In genomic region chr6:27188885-27189418, GRCh38 we compare ENCODE assay signal across 8 cellular contexts. TPM values are rescaled to one million over a fixed set of nuclear protein-coding genes. Genes with fewer than 3 reads are reported as not detected.
DNase-seq lines count a peak whose midpoint lies in the region; ATAC-seq and TF ChIP-seq lines count a peak whose summit lies in the region.

No MANE protein-coding gene starts in this region.

- CTCF ChIA-PET in CD4-positive, alpha-beta memory T cell (lab: Charles Lee; ENCODE audit: partially characterized antibody): interaction anchor here (0.7 to 3.7 kb wide), 9 partner anchors 12 to 706 kb away, joined by 3 to 26 read pairs (median 9); no protein-coding TSS in a partner anchor
- CTCF ChIA-PET in activated CD4-positive, alpha-beta T cell treated with anti-CD3 and anti-CD28 coated beads for 36 hours (lab: Charles Lee): interaction anchor here (1.0 to 1.2 kb wide), 5 partner anchors 9 to 704 kb away, joined by 3 to 5 read pairs (median 3); a partner anchor contains a TSS

- H3K4me3 Mint-ChIP-seq in CD4-positive, alpha-beta memory T cell: peak overlapping the region; percentile 79 to 96 (median 93)
- peak overlapping the region; percentile 81 for H3K4me3 Mint-ChIP-seq in activated CD4-positive, alpha-beta T cell treated with anti-CD3 and anti-CD28 coated beads for 36 hours
- H3K4me3 Mint-ChIP-seq in mesothelial cell of epicardium: peak overlapping the region; percentile 79

- ATAC-seq in GM19328 (IDR thresholded peaks at IDR 0.05; ENCODE audit: unreplicated experiment) (peak; percentile 62), HG03439 (IDR thresholded peaks at IDR 0.05; ENCODE audit: unreplicated experiment) (peak; percentile 88)
- ATAC-seq in activated CD4-positive, alpha-beta T cell treated with anti-CD3 and anti-CD28 coated beads for 36 hours: peak; percentile 89

- H3K27ac ChIP-seq in CD4-positive, alpha-beta memory T cell (ENCODE audit: low read depth, low read length): peak overlapping the region; percentile 44
- H3K27ac ChIP-seq in subcutaneous abdominal adipose tissue (ENCODE audit: low read depth, low read length): peak overlapping the region; percentile 90

- peak; percentile 55 to 69 (median 67) for DNase-seq in CD4-positive, alpha-beta memory T cell
- DNase-seq in NCI-H446 treated with DMSO at 0.1 percent for 48 hours (lab: John Stamatoyannopoulos, UW) (peak; percentile 64), epidermal melanocyte (ENCODE audit: insufficient read length, low spot score) (peak; percentile 45), mesothelial cell of epicardium (ENCODE audit: low spot score in 2 of 2, unreplicated experiment in 2 of 2) (peak in 1 of 2 experiments; percentile 51)
- peak; percentile 75 for DNase-seq in activated CD4-positive, alpha-beta T cell treated with anti-CD3 and anti-CD28 coated beads for 36 hours

- POLR2A ChIA-PET in CD4-positive, alpha-beta memory T cell (lab: Charles Lee; ENCODE audit: partially characterized antibody): interaction anchor here (1.0 to 2.2 kb wide), 5 partner anchors 11 to 706 kb away, joined by 3 to 18 read pairs (median 3); a partner anchor contains a TSS
- POLR2A ChIA-PET in activated CD4-positive, alpha-beta T cell treated with anti-CD3 and anti-CD28 coated beads for 36 hours (lab: Charles Lee): no interaction called here

- peak overlapping the region in 4 of 5 donors; percentile 66 to 80 (median 74) for H3K9ac ChIP-seq in subcutaneous abdominal adipose tissue (ENCODE audit: low read length in 5 of 5)

- H3K4me3 ChIP-seq in CD4-positive, alpha-beta memory T cell (ENCODE audit: low read length in 2 of 2): peak overlapping the region; percentile 58 to 73
- H3K4me3 ChIP-seq in subcutaneous abdominal adipose tissue (ENCODE audit: low read depth in 1 of 5, low read length in 5 of 5): peak overlapping the region; percentile 69 to 90 (median 80)

- no peaks in the 10 kb centered on the region for H3K9me3 ChIP-seq in CD4-positive, alpha-beta memory T cell (ENCODE audit: control insufficient read depth in 1 of 2, low read length in 2 of 2)
- H3K9me3 ChIP-seq in subcutaneous abdominal adipose tissue (ENCODE audit: control insufficient read depth in 5 of 5, low read length in 5 of 5): no peaks in the 10 kb centered on the region

- H3K27me3 ChIP-seq in CD4-positive, alpha-beta memory T cell (ENCODE audit: insufficient read depth, low read length): no peaks in the 10 kb centered on the region
- H3K27me3 ChIP-seq in subcutaneous abdominal adipose tissue (ENCODE audit: control insufficient read depth in 5 of 5, insufficient read depth in 4 of 5, low read length in 5 of 5): no peaks in the 10 kb centered on the region

- peak; percentile 77 for TF ChIP-seq CTCF in mesothelial cell of epicardium (IDR thresholded peaks at IDR 0.05; ENCODE audit: unreplicated experiment)

- peaks cover 9% of the 10 kb centered on the region for H3K4me1 ChIP-seq in CD4-positive, alpha-beta memory T cell (ENCODE audit: insufficient read depth, low read length)
- H3K4me1 ChIP-seq in subcutaneous abdominal adipose tissue (ENCODE audit: control insufficient read depth in 5 of 5, insufficient read depth in 5 of 5, low read length in 5 of 5): peaks cover 0 to 15% (median 11%) of the 10 kb centered on the region in 5 donors

- no peaks in the 10 kb centered on the region for H3K27me3 Mint-ChIP-seq in CD4-positive, alpha-beta memory T cell
- peaks cover 2% of the 10 kb centered on the region for H3K27me3 Mint-ChIP-seq in activated CD4-positive, alpha-beta T cell treated with anti-CD3 and anti-CD28 coated beads for 36 hours
- H3K27me3 Mint-ChIP-seq in mesothelial cell of epicardium (ENCODE audit: low read depth): no peaks in the 10 kb centered on the region

- H3K36me3 Mint-ChIP-seq in CD4-positive, alpha-beta memory T cell: peaks cover 0 to 6% of the 10 kb centered on the region in 2 donors
- no peaks in the 10 kb centered on the region for H3K36me3 Mint-ChIP-seq in activated CD4-positive, alpha-beta T cell treated with anti-CD3 and anti-CD28 coated beads for 36 hours (ENCODE audit: low read depth)
- peaks cover 5% of the 10 kb centered on the region for H3K36me3 Mint-ChIP-seq in mesothelial cell of epicardium

- H3K9me3 Mint-ChIP-seq in CD4-positive, alpha-beta memory T cell: no peaks in the 10 kb centered on the region
- no peaks in the 10 kb centered on the region for H3K9me3 Mint-ChIP-seq in activated CD4-positive, alpha-beta T cell treated with anti-CD3 and anti-CD28 coated beads for 36 hours (ENCODE audit: low read depth)
- no peaks in the 10 kb centered on the region for H3K9me3 Mint-ChIP-seq in mesothelial cell of epicardium

- no peaks in the 10 kb centered on the region for H3K36me3 ChIP-seq in CD4-positive, alpha-beta memory T cell (ENCODE audit: insufficient read depth, low read length)
- no peaks in the 10 kb centered on the region for H3K36me3 ChIP-seq in subcutaneous abdominal adipose tissue (ENCODE audit: control insufficient read depth in 5 of 5, insufficient read depth in 5 of 5, low read length in 5 of 5)

- intact Hi-C loops in CD4-positive, alpha-beta memory T cell (cut with micrococcal nuclease): loop anchor here (1.0 to 2.0 kb wide), 11 partner anchors 12 to 1827 kb away; partner anchors contain the start of gene POM121L2
- intact Hi-C loops in activated CD4-positive, alpha-beta T cell treated with anti-CD3 and anti-CD28 coated beads for 36 hours (cut with DNase I, micrococcal nuclease): loop anchor here (1.0 to 10.0 kb wide), 8 partner anchors 11 to 706 kb away; partner anchors contain the start of gene POM121L2 (in 1 of the 2)

- peak overlapping the region; percentile 49 to 86 (median 73) for H3K27ac Mint-ChIP-seq in CD4-positive, alpha-beta memory T cell
- H3K27ac Mint-ChIP-seq in activated CD4-positive, alpha-beta T cell treated with anti-CD3 and anti-CD28 coated beads for 36 hours: peak overlapping the region; percentile 76
- H3K27ac Mint-ChIP-seq in mesothelial cell of epicardium: peak overlapping the region; percentile 95

- H3K4me1 Mint-ChIP-seq in CD4-positive, alpha-beta memory T cell: peaks cover 2 to 20% (median 15%) of the 10 kb centered on the region in 4 donors
- H3K4me1 Mint-ChIP-seq in activated CD4-positive, alpha-beta T cell treated with anti-CD3 and anti-CD28 coated beads for 36 hours: peaks cover 10% of the 10 kb centered on the region
- peaks cover 16% of the 10 kb centered on the region for H3K4me1 Mint-ChIP-seq in mesothelial cell of epicardium

RNA-seq across cellular contexts. Expression of gene PRSS16, which starts 58.5 kb away (rescaled TPM):
- total RNA-seq in CD4-positive, alpha-beta memory T cell: 1 to 10 TPM; 1.9 to 2.5 TPM
- polyA plus RNA-seq in CD4-positive, alpha-beta memory T cell: 1 to 10 TPM; 1.5 to 3.3 TPM
- total RNA-seq in activated CD4-positive, alpha-beta T cell treated with anti-CD3 and anti-CD28 coated beads for 36 hours: 1 to 10 TPM; 1.5 to 2.0 TPM
- 16.2 to 20.6 TPM (median 19.1 TPM) in 3 replicates for total RNA-seq in mesothelial cell of epicardium
